ENCODE assay signal across 9 cellular contexts in genomic region chr14:74038015-74038859, GRCh38. TPM values are rescaled to one million over a fixed set of nuclear protein-coding genes. Genes with fewer than 3 reads are reported as not detected.
DNase-seq lines count a peak whose midpoint lies in the region; ATAC-seq, FAIRE-seq and TF ChIP-seq lines count a peak whose summit lies in the region.
"Had no signal": no experiment of that assay in that cellular context is flagged by ENCODE, and none has a peak within 500 bp of the region (broad histone marks: within the 10 kb centered on the region; RNA-seq: fewer than 3 reads in every experiment).

No MANE protein-coding gene starts in this region.

- DNase-seq in NCI-H1417 (lab: John Stamatoyannopoulos, UW) (peak; percentile 18 to 80 (median 74)), NCI-H1417 treated with DMSO at 0.1 percent for 48 hours (lab: John Stamatoyannopoulos, UW) (no peak), RCC 7860 (ENCODE audit: low spot score) (peak; percentile 51), endodermal cell (no peak), nephron progenitor cell (no peak), OCI-M2 (lab: John Stamatoyannopoulos, UW; ENCODE audit: unreplicated experiment) (no peak)
- DNase-seq: activated T-cell treated with anti-CD3 and anti-CD28 coated beads, Interleukin-2, amount 50 U/mL, for 4 hours had no signal

- no peaks in the 10 kb centered on the region for H3K4me1 ChIP-seq in endodermal cell (ENCODE audit: control insufficient read depth, insufficient read depth, low read length)

- H3K27me3 ChIP-seq in endodermal cell (ENCODE audit: control insufficient read depth, insufficient read depth, low read length, poor library complexity, severe bottlenecking), result no peaks in the 10 kb centered on the region

- H3K4me3 ChIP-seq in endodermal cell (ENCODE audit: low read length), result no peak overlapping the region

- H3K27me3 Mint-ChIP-seq in endodermal cell (ENCODE audit: insufficient read depth) (no peaks in the 10 kb centered on the region), nephron progenitor cell (ENCODE audit: low read depth, poor library complexity) (no peaks in the 10 kb centered on the region)

- TF ChIP-seq CTCF in LNCAP (IDR thresholded peaks at IDR 0.05) (peak; percentile 73), endodermal cell (conservative IDR thresholded peaks at IDR 0.05) (peak; percentile 83), nephron progenitor cell (IDR thresholded peaks at IDR 0.05) (peak; percentile 70)

- H3K36me3 Mint-ChIP-seq in endodermal cell (ENCODE audit: low read depth) (no peaks in the 10 kb centered on the region), nephron progenitor cell (ENCODE audit: low read depth) (no peaks in the 10 kb centered on the region)

- no peaks in the 10 kb centered on the region for H3K9me3 ChIP-seq in endodermal cell (ENCODE audit: control insufficient read depth, low read length)

- H3K4me1 Mint-ChIP-seq in endodermal cell (no peaks in the 10 kb centered on the region), nephron progenitor cell (no peaks in the 10 kb centered on the region)

- H3K27ac Mint-ChIP-seq in endodermal cell, result no peak overlapping the region
- no peak overlapping the region for H3K27ac Mint-ChIP-seq in nephron progenitor cell

- H3K9me3 Mint-ChIP-seq in endodermal cell, result no peaks in the 10 kb centered on the region
- no peaks in the 10 kb centered on the region for H3K9me3 Mint-ChIP-seq in nephron progenitor cell
- H3K9me3 Mint-ChIP-seq: activated T-cell treated with anti-CD3 and anti-CD28 coated beads, Interleukin-2, amount 50 U/mL, for 4 hours had no signal

- no peak overlapping the region for H3K27ac ChIP-seq in endodermal cell (ENCODE audit: low read depth, low read length)

- ATAC-seq in HG03025 (IDR thresholded peaks at IDR 0.05; ENCODE audit: low FRiP score, unreplicated experiment), result no peak

- H3K4me3 Mint-ChIP-seq in endodermal cell (no peak overlapping the region), nephron progenitor cell (no peak overlapping the region)
- H3K4me3 Mint-ChIP-seq: activated T-cell treated with anti-CD3 and anti-CD28 coated beads, Interleukin-2, amount 50 U/mL, for 4 hours had no signal

- no peak overlapping the region for H3K9ac ChIP-seq in endodermal cell (ENCODE audit: extremely low read depth, low read length, poor library complexity, severe bottlenecking)

- WGBS in endodermal cell (ENCODE audit: insufficient coverage in 1 of 2, insufficient read length in 1 of 2), 2 experiments, result 77% methylated on average over 2 of the region's 3 CpGs; no CpG with 5 or more reads in 1 of the 2 experiments

- H3K36me3 ChIP-seq in endodermal cell (ENCODE audit: control insufficient read depth, insufficient read depth, low read length), result no peaks in the 10 kb centered on the region

- peak; percentile 37 for FAIRE-seq in RCC 7860 (lab: Jason Lieb, UNC)

RNA-seq across cellular contexts. Expression of gene BBOF1, which starts 19.1 kb away (rescaled TPM):
- 1 to 10 TPM; 2.6 to 2.9 TPM for total RNA-seq in endodermal cell
- polyA plus RNA-seq in endodermal cell (2013, experiment 1 of 2), result 3.4 TPM
- 2.8 TPM for polyA plus RNA-seq in endodermal cell (2013, experiment 2 of 2)

RNA-seq across cellular contexts. Expression of gene ENTPD5, which starts 19.1 kb away (rescaled TPM):
- 10 to 100 TPM; 15.6 to 16.5 TPM for total RNA-seq in endodermal cell
- polyA plus RNA-seq in endodermal cell (2013, experiment 1 of 2), result 10.0 TPM
- 9.2 TPM for polyA plus RNA-seq in endodermal cell (2013, experiment 2 of 2)

RNA-seq across cellular contexts. Expression of gene ALDH6A1, which starts 46.0 kb away (rescaled TPM):
- 10 to 100 TPM; 62.0 to 66.2 TPM for total RNA-seq in endodermal cell
- polyA plus RNA-seq in endodermal cell (2013, experiment 1 of 2), result 23.1 TPM
- polyA plus RNA-seq in endodermal cell (2013, experiment 2 of 2), result 19.5 TPM

RNA-seq across cellular contexts. Expression of gene LIN52, which starts 46.5 kb away (rescaled TPM):
- total RNA-seq in endodermal cell, result 10 to 100 TPM; 16.4 to 19.0 TPM
- polyA plus RNA-seq in endodermal cell (2013, experiment 1 of 2), result 16.1 TPM
- polyA plus RNA-seq in endodermal cell (2013, experiment 2 of 2), result 14.9 TPM

Comparison
In these comparisons a context has a peak if more than half of its experiments do, and no peak if none do; other contexts are left out.
1. DNase-seq: peak in NCI-H1417 (3 of 3) and RCC 7860 (single experiment); none in NCI-H1417 treated with DMSO at 0.1 percent for 48 hours (single experiment), endodermal cell (single experiment), nephron progenitor cell (single experiment) and OCI-M2 (single experiment).
2. Peak in every context shown above with its lines, with median percentiles within 50 percentile points of each other: CTCF ChIP-seq.